Comparison of ENCODE assay signal across 8 cellular contexts in genomic region chr20:20860078-20860806, GRCh38.
DNase-seq lines count a peak whose midpoint lies in the region; ATAC-seq and TF ChIP-seq lines count a peak whose summit lies in the region.

No MANE protein-coding gene starts in this region.

- H3K36me3 Mint-ChIP-seq in activated naive CD8-positive, alpha-beta T cell treated with anti-CD3 and anti-CD28 coated beads, Interleukin-2, amount 50 U/mL, for 24 hours (ENCODE audit: low read depth) = no peaks in the 10 kb centered on the region

- H3K27me3 Mint-ChIP-seq in activated naive CD8-positive, alpha-beta T cell treated with anti-CD3 and anti-CD28 coated beads, Interleukin-2, amount 50 U/mL, for 24 hours = peaks cover 12% of the 10 kb centered on the region

- intact Hi-C loops in left cardiac atrium (cut with DNase I) = loop anchor here (5.0 to 10.0 kb wide), 3 partner anchors 265 to 715 kb away; partner anchors contain the start of gene KIZ (in 1 of the 2)

- peak; percentile 75 for ATAC-seq in HG02623 (IDR thresholded peaks at IDR 0.05; ENCODE audit: unreplicated experiment)
- peak; percentile 73 for ATAC-seq in activated naive CD8-positive, alpha-beta T cell treated with anti-CD3 and anti-CD28 coated beads, Interleukin-2, amount 50 U/mL, for 24 hours
- peak; percentile 78 to 92 for ATAC-seq in left cardiac atrium
- ATAC-seq in GM19328 (IDR thresholded peaks at IDR 0.05; ENCODE audit: unreplicated experiment) = no peak

- DNase-seq in GM10248 (ENCODE audit: extremely low spot score) (peak; percentile 76), NCI-H146 treated with DMSO at 0.1 percent for 48 hours (lab: John Stamatoyannopoulos, UW; ENCODE audit: unreplicated experiment) (peak; percentile 80), SW480 (ENCODE audit: low spot score) (peak; percentile 88), left cardiac atrium (peak; percentile 89), putamen (ENCODE audit: low spot score) (peak; percentile 86)
- DNase-seq in activated naive CD8-positive, alpha-beta T cell treated with anti-CD3 and anti-CD28 coated beads, Interleukin-2, amount 50 U/mL, for 24 hours = peak; percentile 93

- no peaks in the 10 kb centered on the region for H3K4me1 Mint-ChIP-seq in activated naive CD8-positive, alpha-beta T cell treated with anti-CD3 and anti-CD28 coated beads, Interleukin-2, amount 50 U/mL, for 24 hours

- TF ChIP-seq CTCF in GM10248 (IDR thresholded peaks at IDR 0.05; ENCODE audit: control extremely low read depth, extremely low read depth, low read depth, missing control alignments) = peak; percentile 90

- no peak overlapping the region for H3K27ac Mint-ChIP-seq in activated naive CD8-positive, alpha-beta T cell treated with anti-CD3 and anti-CD28 coated beads, Interleukin-2, amount 50 U/mL, for 24 hours

- CTCF ChIA-PET in GM10248 (lab: Yijun Ruan, JAX) = interaction anchor here (0.8 to 4.5 kb wide), 33 partner anchors 9 to 777 kb away, joined by 3 to 94 read pairs (median 5); no protein-coding TSS in a partner anchor

- H3K4me3 Mint-ChIP-seq in activated naive CD8-positive, alpha-beta T cell treated with anti-CD3 and anti-CD28 coated beads, Interleukin-2, amount 50 U/mL, for 24 hours = no peak overlapping the region

- no peaks in the 10 kb centered on the region for H3K9me3 Mint-ChIP-seq in activated naive CD8-positive, alpha-beta T cell treated with anti-CD3 and anti-CD28 coated beads, Interleukin-2, amount 50 U/mL, for 24 hours

- POLR2A ChIA-PET in GM10248 (lab: Yijun Ruan, JAX) = no interaction called here
